ENCODE assay signal across 8 cellular contexts in the genomic region with DNA sequence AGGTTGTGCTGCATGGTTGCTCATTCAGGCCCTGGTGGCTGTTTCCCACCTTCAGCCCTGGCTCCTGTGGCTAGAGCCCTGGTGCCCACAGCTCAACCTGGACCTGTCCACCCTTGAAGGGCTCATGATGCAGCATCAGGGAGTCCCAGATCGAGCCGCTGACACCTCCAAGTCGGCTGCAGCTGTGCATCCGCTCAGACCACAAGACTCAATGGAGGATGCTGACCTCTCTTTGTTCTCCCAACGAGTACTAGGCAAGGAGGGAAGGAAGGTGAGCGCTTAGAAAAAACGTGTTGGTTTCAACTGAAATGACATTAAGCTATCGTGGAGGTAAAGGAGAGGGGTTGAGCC. TPM values are rescaled to one million over a fixed set of nuclear protein-coding genes. Genes with fewer than 3 reads are reported as not detected.
DNase-seq lines count a peak whose midpoint lies in the region; ATAC-seq and TF ChIP-seq lines count a peak whose summit lies in the region.

No MANE protein-coding gene starts in this region.

- peak overlapping the region; percentile 73 for H3K4me3 ChIP-seq in BLaER1
- peak overlapping the region; percentile 28; the same call in 1 of the 2 replicates for H3K4me3 ChIP-seq in HUES48 (ENCODE audit: low read depth, low read length)

- H3K27ac ChIP-seq in BLaER1 (peak overlapping the region; percentile 68), HUES48 (ENCODE audit: low read depth, low read length) (peak overlapping the region; percentile 53)

- DNase-seq in chondrocyte (ENCODE audit: low spot score) (no peak), naive B cell (no peak), inferior parietal cortex (ENCODE audit: extremely low spot score) (no peak), germinal center (ENCODE audit: low spot score) (no peak), MV-4-11 (lab: John Stamatoyannopoulos, UW) (no peak)

- peaks cover 13% of the 10 kb centered on the region for H3K36me3 ChIP-seq in BLaER1
- peaks cover 8% of the 10 kb centered on the region for H3K36me3 ChIP-seq in HUES48 (ENCODE audit: control insufficient read depth, insufficient read depth, low read length)

- H3K36me3 Mint-ChIP-seq in chondrocyte (ENCODE audit: low read depth) (peaks cover 1% of the 10 kb centered on the region), naive B cell (no peaks in the 10 kb centered on the region)

- peaks cover 26% of the 10 kb centered on the region for H3K4me1 Mint-ChIP-seq in chondrocyte (ENCODE audit: low read depth)
- peaks cover 28 to 39% (median 31%) of the 10 kb centered on the region in 3 donors for H3K4me1 Mint-ChIP-seq in naive B cell

- H4K20me1 ChIP-seq in BLaER1 = 0 out of 2 replicates have a peak, but pooled peaks cover 5% of the 10 kb centered on the region

- H3K27me3 ChIP-seq in BLaER1 (no peaks in the 10 kb centered on the region), HUES48 (ENCODE audit: control insufficient read depth, insufficient read depth, low read length) (no peaks in the 10 kb centered on the region)

- H3K4me2 ChIP-seq in BLaER1 = peak overlapping the region; percentile 98

- H3K27ac Mint-ChIP-seq in chondrocyte (ENCODE audit: unreplicated experiment) = peak overlapping the region; percentile 74
- H3K27ac Mint-ChIP-seq in naive B cell = peak overlapping the region in 2 of 6 donors; percentile 89 to 95

- no peaks in the 10 kb centered on the region for H3K9me3 Mint-ChIP-seq in chondrocyte (ENCODE audit: low read depth)
- H3K9me3 Mint-ChIP-seq in naive B cell = peaks cover 0 to 1% (median 0%) of the 10 kb centered on the region in 7 donors

- no peak for TF ChIP-seq CTCF in chondrocyte (IDR thresholded peaks at IDR 0.05)

- no peaks in the 10 kb centered on the region for H3K9me3 ChIP-seq in BLaER1
- H3K9me3 ChIP-seq in HUES48 (ENCODE audit: control insufficient read depth, insufficient read depth, low read length) = no peaks in the 10 kb centered on the region

- H3K4me3 Mint-ChIP-seq in chondrocyte (ENCODE audit: unreplicated experiment) (peak overlapping the region; percentile 90), naive B cell (peak overlapping the region; percentile 87 to 95 (median 94))

- H3K9ac ChIP-seq in BLaER1 = peak overlapping the region; percentile 74
- H3K9ac ChIP-seq in HUES48 (ENCODE audit: low read depth, low read length) = peak overlapping the region; percentile 43

- ATAC-seq in GM19455 (IDR thresholded peaks at IDR 0.05; ENCODE audit: unreplicated experiment) (peak; percentile 41), naive B cell (ENCODE audit: low read depth in 2 of 2) (peak; percentile 2 to 3)

- H3K4me1 ChIP-seq in BLaER1 = peaks cover 34% of the 10 kb centered on the region
- peaks cover 34% of the 10 kb centered on the region for H3K4me1 ChIP-seq in HUES48 (ENCODE audit: control insufficient read depth, insufficient read depth, low read length)

- H3K27me3 Mint-ChIP-seq in chondrocyte (ENCODE audit: low read depth) (peaks cover 5% of the 10 kb centered on the region), naive B cell (peaks cover 0 to 10% (median 0%) of the 10 kb centered on the region in 3 donors)

RNA-seq across cellular contexts. Expression of gene C10orf95, which starts 9.5 kb away (rescaled TPM):
- not detected in 3 replicates for total RNA-seq in chondrocyte
- polyA plus RNA-seq in naive B cell (ENCODE audit: low read depth in 6 of 6) = 1 to 10 TPM in 3 of 6 donors, under 1 TPM in 3; 0.29 to 1.9 (median 0.99) TPM

RNA-seq across cellular contexts. Expression of gene CUEDC2, which starts 28.4 kb away (rescaled TPM):
- 55.1 to 64.3 TPM (median 57.7 TPM) in 3 replicates for total RNA-seq in chondrocyte
- 10 to 100 TPM; 50.3 to 82.3 (median 59.4) TPM for polyA plus RNA-seq in naive B cell (ENCODE audit: low read depth in 6 of 6)

RNA-seq across cellular contexts. Expression of gene FBXL15, which starts 40.2 kb away (rescaled TPM):
- total RNA-seq in chondrocyte = 8.8 to 10.1 TPM (median 9.0 TPM) in 3 replicates
- polyA plus RNA-seq in naive B cell (ENCODE audit: low read depth in 6 of 6) = 10 to 100 TPM; 15.9 to 24.9 (median 20.9) TPM

RNA-seq across cellular contexts. Expression of gene ACTR1A, which starts 41.7 kb away (rescaled TPM):
- total RNA-seq in chondrocyte = 128 to 137 TPM (median 128 TPM) in 3 replicates
- 10 to 100 TPM; 41.8 to 66.6 (median 45.1) TPM for polyA plus RNA-seq in naive B cell (ENCODE audit: low read depth in 6 of 6)

RNA-seq across cellular contexts. Expression of gene PSD, which starts 42.2 kb away (rescaled TPM):
- 3.0 to 4.0 TPM (median 4.0 TPM) in 3 replicates for total RNA-seq in chondrocyte
- 1 to 10 TPM in 4 of 6 donors, under 1 TPM in 2; 0.66 to 2.3 (median 1.5) TPM for polyA plus RNA-seq in naive B cell (ENCODE audit: low read depth in 6 of 6)
